ENCODE assay signal across 36 cellular contexts in the genomic region with DNA sequence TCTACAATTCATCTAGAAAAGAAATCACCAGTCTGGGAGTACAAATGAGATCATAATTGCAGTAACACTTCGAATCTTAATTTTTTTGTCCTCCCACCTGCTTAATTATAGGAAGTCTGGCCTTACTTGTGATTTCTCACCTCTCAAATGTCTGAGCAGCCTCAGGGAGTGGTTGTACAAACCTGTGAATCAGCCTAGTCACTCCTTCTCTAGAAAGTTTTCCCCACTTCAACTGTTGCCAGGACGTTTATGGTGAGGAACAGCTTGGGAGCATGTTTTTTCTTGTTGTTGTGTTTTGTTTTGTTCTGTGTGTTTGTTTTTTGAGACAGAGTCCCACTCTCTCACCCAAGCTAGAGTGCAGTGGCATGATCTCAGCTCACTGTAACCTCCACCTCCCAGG. TPM values are rescaled to one million over a fixed set of nuclear protein-coding genes. Genes with fewer than 3 reads are reported as not detected.
"Had no signal": no experiment of that assay in that cellular context is flagged by ENCODE, and none has a peak within 500 bp of the region (broad histone marks: within the 10 kb centered on the region; RNA-seq: fewer than 3 reads in every experiment).

No MANE protein-coding gene starts in this region.

- DNase-seq: activated CD4-positive, alpha-beta memory T cell treated with anti-CD3 and anti-CD28 coated beads for 36 hours; activated CD4-positive, alpha-beta T cell treated with anti-CD3 and anti-CD28 coated beads for 36 hours; activated CD4-positive, alpha-beta T cell treated with anti-CD3 and anti-CD28 coated beads, Interleukin-2, amount 10 ng/mL, durations not matched to agents 24 days and 14 days; activated CD4-positive, CD25-positive, alpha-beta regulatory T cell; activated CD4-positive, CD25-positive, alpha-beta regulatory T cell treated with anti-CD3 and anti-CD28 coated beads, Interleukin-2, amount 50 U/mL, for 72 hours; activated CD8-positive, alpha-beta memory T cell treated with anti-CD3 and anti-CD28 coated beads, Interleukin-2, amount 10 ng/mL, durations not matched to agents 7 days and 5 days; activated CD8-positive, alpha-beta memory T cell treated with anti-CD3 and anti-CD28 coated beads, Interleukin-2, amount 50 U/mL, for 4 hours; activated CD8-positive, alpha-beta T cell treated with anti-CD3 and anti-CD28 coated beads, Interleukin-2, amount 10 ng/mL, durations not matched to agents 7 days and 5 days; activated effector memory CD4-positive, alpha-beta T cell treated with anti-CD3 and anti-CD28 coated beads, Interleukin-2, amount 50 U/mL, for 16 hours; activated naive CD4-positive, alpha-beta T cell treated with anti-CD3 and anti-CD28 coated beads for 36 hours; activated naive CD8-positive, alpha-beta T cell treated with anti-CD3 and anti-CD28 coated beads for 36 hours; activated naive CD8-positive, alpha-beta T cell treated with anti-CD3 and anti-CD28 coated beads, Interleukin-2, amount 50 U/mL, for 24 hours; activated T-cell treated with anti-CD3 and anti-CD28 coated beads, Interleukin-2, amount 50 U/mL, for 1 hour; activated T-cell treated with anti-CD3 and anti-CD28 coated beads, Interleukin-2, amount 50 U/mL, for 48 hours; adrenal gland; amygdala; aorta; body of pancreas; effector CD4-positive, alpha-beta T cell; effector memory CD8-positive, alpha-beta T cell; foreskin melanocyte; heart right ventricle; T-helper 2 cell had no signal

- H3K27me3 Mint-ChIP-seq: activated CD4-positive, alpha-beta T cell treated with anti-CD3 and anti-CD28 coated beads, Interleukin-2, amount 10 ng/mL, durations not matched to agents 24 days and 14 days; activated naive CD8-positive, alpha-beta T cell treated with anti-CD3 and anti-CD28 coated beads for 36 hours; dendritic cell treated with granulocyte-macrophage colony-stimulating factor and Interleukin-4, amounts not matched to agents 40 ng/mL and 50 ng/mL, for 4 days had no signal

- H3K4me1 Mint-ChIP-seq: activated CD4-positive, alpha-beta T cell treated with anti-CD3 and anti-CD28 coated beads for 36 hours; activated CD4-positive, alpha-beta T cell treated with anti-CD3 and anti-CD28 coated beads, Interleukin-2, amount 10 ng/mL, durations not matched to agents 24 days and 14 days; activated CD8-positive, alpha-beta memory T cell treated with anti-CD3 and anti-CD28 coated beads, Interleukin-2, amount 10 ng/mL, durations not matched to agents 7 days and 5 days; activated naive CD4-positive, alpha-beta T cell treated with anti-CD3 and anti-CD28 coated beads, Interleukin-2, amount 50 U/mL, for 24 hours; activated naive CD8-positive, alpha-beta T cell treated with anti-CD3 and anti-CD28 coated beads for 36 hours; activated naive CD8-positive, alpha-beta T cell treated with anti-CD3 and anti-CD28 coated beads, Interleukin-2, amount 50 U/mL, for 24 hours; central memory CD8-positive, alpha-beta T cell had no signal

- H3K27ac Mint-ChIP-seq: activated CD4-positive, alpha-beta memory T cell treated with anti-CD3 and anti-CD28 coated beads for 36 hours; activated CD4-positive, alpha-beta T cell treated with anti-CD3 and anti-CD28 coated beads for 36 hours; activated CD4-positive, alpha-beta T cell treated with anti-CD3 and anti-CD28 coated beads, Interleukin-2, amount 10 ng/mL, durations not matched to agents 24 days and 14 days; activated CD8-positive, alpha-beta memory T cell treated with anti-CD3 and anti-CD28 coated beads, Interleukin-2, amount 10 ng/mL, durations not matched to agents 7 days and 5 days; activated CD8-positive, alpha-beta T cell treated with anti-CD3 and anti-CD28 coated beads, Interleukin-2, amount 10 ng/mL, durations not matched to agents 7 days and 5 days; activated naive CD4-positive, alpha-beta T cell treated with anti-CD3 and anti-CD28 coated beads for 36 hours; activated naive CD4-positive, alpha-beta T cell treated with anti-CD3 and anti-CD28 coated beads, Interleukin-2, amount 50 U/mL, for 24 hours; activated naive CD8-positive, alpha-beta T cell treated with anti-CD3 and anti-CD28 coated beads for 36 hours; activated naive CD8-positive, alpha-beta T cell treated with anti-CD3 and anti-CD28 coated beads, Interleukin-2, amount 50 U/mL, for 24 hours; activated T-helper 1 cell treated with anti-CD3 and anti-CD28 coated beads, Interleukin-12 subunit alpha, Interleukin-12 subunit beta, Interleukin-2, Interleukin-4 antibody, amounts not matched to agents 30 ng/mL and 10 ng/mL and 1 ng/mL, durations not matched to agents 14 hours and 24 hours and 36 hours; activated T-helper 2 cell treated with anti-CD3 and anti-CD28 coated beads, Interferon-gamma antibody, Interleukin-2, Interleukin-4, amounts not matched to agents 10 μg/mL and 5 μg/mL and 100 μg/mL, durations not matched to agents 14 hours and 24 hours and 36 hours; dendritic cell treated with granulocyte-macrophage colony-stimulating factor and Interleukin-4, amounts not matched to agents 40 ng/mL and 50 ng/mL, for 4 days; effector memory CD8-positive, alpha-beta T cell had no signal

- H3K27ac ChIP-seq: adrenal gland, body of pancreas, coronary artery, esophagus muscularis mucosa, gastroesophageal sphincter, heart right ventricle had no signal

- ATAC-seq: activated CD4-positive, alpha-beta T cell treated with anti-CD3 and anti-CD28 coated beads for 36 hours; activated CD8-positive, alpha-beta memory T cell treated with anti-CD3 and anti-CD28 coated beads, Interleukin-2, amount 10 ng/mL, durations not matched to agents 7 days and 5 days; activated CD8-positive, alpha-beta T cell treated with anti-CD3 and anti-CD28 coated beads, Interleukin-2, amount 10 ng/mL, durations not matched to agents 7 days and 5 days; activated naive CD8-positive, alpha-beta T cell treated with anti-CD3 and anti-CD28 coated beads, Interleukin-2, amount 50 U/mL, for 24 hours; body of pancreas; effector memory CD8-positive, alpha-beta T cell; gastroesophageal sphincter; heart right ventricle had no signal

- H3K4me3 ChIP-seq: adrenal gland, body of pancreas, coronary artery, esophagus muscularis mucosa, gastroesophageal sphincter, heart right ventricle had no signal

- H3K36me3 ChIP-seq: adrenal gland, esophagus muscularis mucosa, gastroesophageal sphincter, heart right ventricle had no signal

- H3K9me3 ChIP-seq: adrenal gland, body of pancreas had no signal

- H3K36me3 Mint-ChIP-seq: activated CD4-positive, alpha-beta memory T cell treated with anti-CD3 and anti-CD28 coated beads for 36 hours; activated CD8-positive, alpha-beta memory T cell treated with anti-CD3 and anti-CD28 coated beads, Interleukin-2, amount 10 ng/mL, durations not matched to agents 7 days and 5 days; activated naive CD4-positive, alpha-beta T cell treated with anti-CD3 and anti-CD28 coated beads, Interleukin-2, amount 50 U/mL, for 24 hours; activated naive CD8-positive, alpha-beta T cell treated with anti-CD3 and anti-CD28 coated beads for 36 hours had no signal

- H3K4me1 ChIP-seq: adrenal gland, esophagus muscularis mucosa, gastroesophageal sphincter had no signal

- FAIRE-seq: endothelial cell of umbilical vein had no signal

- H3K4me3 Mint-ChIP-seq: activated CD4-positive, alpha-beta memory T cell treated with anti-CD3 and anti-CD28 coated beads for 36 hours; activated CD4-positive, alpha-beta T cell treated with anti-CD3 and anti-CD28 coated beads for 36 hours; activated CD4-positive, alpha-beta T cell treated with anti-CD3 and anti-CD28 coated beads, Interleukin-2, amount 10 ng/mL, durations not matched to agents 24 days and 14 days; activated CD8-positive, alpha-beta memory T cell treated with anti-CD3 and anti-CD28 coated beads, Interleukin-2, amount 10 ng/mL, durations not matched to agents 7 days and 5 days; activated CD8-positive, alpha-beta T cell treated with anti-CD3 and anti-CD28 coated beads, Interleukin-2, amount 10 ng/mL, durations not matched to agents 7 days and 5 days; activated naive CD4-positive, alpha-beta T cell treated with anti-CD3 and anti-CD28 coated beads for 36 hours; activated naive CD4-positive, alpha-beta T cell treated with anti-CD3 and anti-CD28 coated beads, Interleukin-2, amount 50 U/mL, for 24 hours; activated naive CD8-positive, alpha-beta T cell treated with anti-CD3 and anti-CD28 coated beads for 36 hours; activated naive CD8-positive, alpha-beta T cell treated with anti-CD3 and anti-CD28 coated beads, Interleukin-2, amount 50 U/mL, for 24 hours; activated T-helper 1 cell treated with anti-CD3 and anti-CD28 coated beads, Interleukin-12 subunit alpha, Interleukin-12 subunit beta, Interleukin-2, Interleukin-4 antibody, amounts not matched to agents 30 ng/mL and 10 ng/mL and 1 ng/mL, durations not matched to agents 14 hours and 24 hours and 36 hours; central memory CD8-positive, alpha-beta T cell; dendritic cell treated with granulocyte-macrophage colony-stimulating factor and Interleukin-4, amounts not matched to agents 40 ng/mL and 50 ng/mL, for 4 days; effector memory CD8-positive, alpha-beta T cell had no signal

- H3K27me3 ChIP-seq: adrenal gland, body of pancreas, heart right ventricle had no signal

- H3K9me3 Mint-ChIP-seq: activated CD4-positive, alpha-beta memory T cell treated with anti-CD3 and anti-CD28 coated beads for 36 hours; activated CD4-positive, alpha-beta T cell treated with anti-CD3 and anti-CD28 coated beads, Interleukin-2, amount 10 ng/mL, durations not matched to agents 24 days and 14 days; activated T-helper 1 cell treated with anti-CD3 and anti-CD28 coated beads, Interleukin-12 subunit alpha, Interleukin-12 subunit beta, Interleukin-2, Interleukin-4 antibody, amounts not matched to agents 30 ng/mL and 10 ng/mL and 1 ng/mL, durations not matched to agents 14 hours and 24 hours and 36 hours; activated T-helper 2 cell treated with anti-CD3 and anti-CD28 coated beads, Interferon-gamma antibody, Interleukin-2, Interleukin-4, amounts not matched to agents 10 μg/mL and 5 μg/mL and 100 μg/mL, durations not matched to agents 14 hours and 24 hours and 36 hours had no signal

RNA-seq across cellular contexts. Expression of a gene that starts 50.3 kb away (rescaled TPM):
- total RNA-seq: activated CD4-positive, alpha-beta memory T cell treated with anti-CD3 and anti-CD28 coated beads for 36 hours; activated CD4-positive, alpha-beta T cell treated with anti-CD3 and anti-CD28 coated beads for 36 hours; activated CD4-positive, alpha-beta T cell treated with anti-CD3 and anti-CD28 coated beads, Interleukin-2, amount 10 ng/mL, durations not matched to agents 24 days and 14 days; activated CD8-positive, alpha-beta memory T cell treated with anti-CD3 and anti-CD28 coated beads for 36 hours; activated CD8-positive, alpha-beta memory T cell treated with anti-CD3 and anti-CD28 coated beads, Interleukin-2, amount 10 ng/mL, durations not matched to agents 7 days and 5 days; activated CD8-positive, alpha-beta T cell treated with anti-CD3 and anti-CD28 coated beads, Interleukin-2, amount 10 ng/mL, durations not matched to agents 7 days and 5 days; activated naive CD4-positive, alpha-beta T cell treated with anti-CD3 and anti-CD28 coated beads for 36 hours; activated naive CD8-positive, alpha-beta T cell treated with anti-CD3 and anti-CD28 coated beads for 36 hours; activated T-helper 1 cell treated with anti-CD3 and anti-CD28 coated beads, Interleukin-12 subunit alpha, Interleukin-12 subunit beta, Interleukin-2, Interleukin-4 antibody, amounts not matched to agents 30 ng/mL and 10 ng/mL and 1 ng/mL, durations not matched to agents 14 hours and 24 hours and 36 hours; activated T-helper 2 cell treated with anti-CD3 and anti-CD28 coated beads, Interferon-gamma antibody, Interleukin-2, Interleukin-4, amounts not matched to agents 10 μg/mL and 5 μg/mL and 100 μg/mL, durations not matched to agents 14 hours and 24 hours and 36 hours; cardiac septum; glomerular endothelial cell; T-helper 1 cell treated with Interleukin-12 subunit alpha and Interleukin-12 subunit beta and Interleukin-4 antibody, amounts not matched to agents 30 ng/mL and 1 ng/mL, for 36 hours had no signal
